Comparison of ENCODE assay signal across 32 cellular contexts in the genomic region with DNA sequence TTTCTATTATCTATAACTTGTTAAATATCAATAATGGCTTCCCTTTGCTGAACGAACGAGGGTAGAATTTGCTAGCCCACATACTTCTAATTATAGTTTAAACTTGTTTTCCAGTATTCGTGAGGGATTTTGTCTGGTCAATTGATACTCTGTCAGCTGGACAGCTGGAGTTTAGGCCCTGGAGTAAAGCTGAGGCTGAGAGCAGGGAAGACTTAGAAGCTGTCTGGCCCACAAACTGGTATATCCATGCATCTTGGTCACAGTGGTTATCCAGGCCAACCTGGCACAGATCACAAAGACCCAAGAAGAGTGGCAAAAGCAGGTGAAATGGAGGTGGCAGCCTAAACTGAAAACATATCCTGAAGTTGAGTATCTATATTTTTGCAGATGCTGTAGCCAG.
"Had no signal": no experiment of that assay in that cellular context is flagged by ENCODE, and none has a peak within 500 bp of the region (broad histone marks: within the 10 kb centered on the region; RNA-seq: fewer than 3 reads in every experiment).

No MANE protein-coding gene starts in this region.

- H3K27me3 ChIP-seq: adrenal gland, body of pancreas had no signal

- ATAC-seq: activated CD4-positive, alpha-beta T cell treated with anti-CD3 and anti-CD28 coated beads for 36 hours; activated CD8-positive, alpha-beta memory T cell treated with anti-CD3 and anti-CD28 coated beads, Interleukin-2, amount 10 ng/mL, durations not matched to agents 7 days and 5 days; activated CD8-positive, alpha-beta T cell treated with anti-CD3 and anti-CD28 coated beads, Interleukin-2, amount 10 ng/mL, durations not matched to agents 7 days and 5 days; activated naive CD8-positive, alpha-beta T cell treated with anti-CD3 and anti-CD28 coated beads, Interleukin-2, amount 50 U/mL, for 24 hours; body of pancreas; T-cell had no signal

- H3K9me3 ChIP-seq: adrenal gland, body of pancreas had no signal

- H3K4me3 Mint-ChIP-seq: activated B cell treated with CpG ODN at 0.5 μM for 24 hours; activated CD4-positive, alpha-beta memory T cell treated with anti-CD3 and anti-CD28 coated beads for 36 hours; activated CD4-positive, alpha-beta T cell treated with anti-CD3 and anti-CD28 coated beads for 36 hours; activated CD4-positive, alpha-beta T cell treated with anti-CD3 and anti-CD28 coated beads, Interleukin-2, amount 10 ng/mL, durations not matched to agents 24 days and 14 days; activated CD8-positive, alpha-beta memory T cell treated with anti-CD3 and anti-CD28 coated beads, Interleukin-2, amount 10 ng/mL, durations not matched to agents 7 days and 5 days; activated CD8-positive, alpha-beta T cell treated with anti-CD3 and anti-CD28 coated beads, Interleukin-2, amount 10 ng/mL, durations not matched to agents 7 days and 5 days; activated naive CD4-positive, alpha-beta T cell treated with anti-CD3 and anti-CD28 coated beads for 36 hours; activated naive CD4-positive, alpha-beta T cell treated with anti-CD3 and anti-CD28 coated beads, Interleukin-2, amount 50 U/mL, for 24 hours; activated naive CD8-positive, alpha-beta T cell treated with anti-CD3 and anti-CD28 coated beads for 36 hours; activated naive CD8-positive, alpha-beta T cell treated with anti-CD3 and anti-CD28 coated beads, Interleukin-2, amount 50 U/mL, for 24 hours; activated T-helper 1 cell treated with anti-CD3 and anti-CD28 coated beads, Interleukin-12 subunit alpha, Interleukin-12 subunit beta, Interleukin-2, Interleukin-4 antibody, amounts not matched to agents 30 ng/mL and 10 ng/mL and 1 ng/mL, durations not matched to agents 14 hours and 24 hours and 36 hours; T-cell; T-helper 1 cell treated with Interleukin-12 subunit alpha and Interleukin-12 subunit beta and Interleukin-4 antibody, amounts not matched to agents 30 μg/mL and 1 μg/mL, for 36 hours; T-helper 2 cell treated with Interferon-gamma antibody and Interleukin-4, amounts not matched to agents 5 μg/mL and 100 μg/mL, for 36 hours had no signal

- H3K36me3 ChIP-seq: adrenal gland, WERI-Rb-1 had no signal

- H3K27ac ChIP-seq: adrenal gland, body of pancreas, epithelial cell of prostate had no signal

- H3K4me3 ChIP-seq: adrenal gland, body of pancreas had no signal

- DNase-seq: activated B cell treated with CpG ODN at 0.5 μM for 24 hours; activated CD4-positive, alpha-beta memory T cell treated with anti-CD3 and anti-CD28 coated beads for 36 hours; activated CD4-positive, alpha-beta T cell treated with anti-CD3 and anti-CD28 coated beads for 36 hours; activated CD4-positive, alpha-beta T cell treated with anti-CD3 and anti-CD28 coated beads, Interleukin-2, amount 10 ng/mL, durations not matched to agents 24 days and 14 days; activated CD4-positive, CD25-positive, alpha-beta regulatory T cell treated with anti-CD3 and anti-CD28 coated beads, Interleukin-2, amount 50 U/mL, for 72 hours; activated CD8-positive, alpha-beta memory T cell treated with anti-CD3 and anti-CD28 coated beads, Interleukin-2, amount 10 ng/mL, durations not matched to agents 7 days and 5 days; activated CD8-positive, alpha-beta memory T cell treated with anti-CD3 and anti-CD28 coated beads, Interleukin-2, amount 50 U/mL, for 4 hours; activated CD8-positive, alpha-beta T cell treated with anti-CD3 and anti-CD28 coated beads, Interleukin-2, amount 10 ng/mL, durations not matched to agents 7 days and 5 days; activated effector memory CD4-positive, alpha-beta T cell treated with anti-CD3 and anti-CD28 coated beads, Interleukin-2, amount 50 U/mL, for 16 hours; activated naive CD4-positive, alpha-beta T cell treated with anti-CD3 and anti-CD28 coated beads for 36 hours; activated naive CD8-positive, alpha-beta T cell treated with anti-CD3 and anti-CD28 coated beads for 36 hours; activated naive CD8-positive, alpha-beta T cell treated with anti-CD3 and anti-CD28 coated beads, Interleukin-2, amount 50 U/mL, for 24 hours; activated T-cell treated with anti-CD3 and anti-CD28 coated beads, Interleukin-2, amount 50 U/mL, for 1 hour; activated T-cell treated with anti-CD3 and anti-CD28 coated beads, Interleukin-2, amount 50 U/mL, for 48 hours; adrenal gland; amygdala; aorta; body of pancreas; caudate nucleus; cortex of kidney; effector CD8-positive, alpha-beta T cell; foreskin fibroblast; head of caudate nucleus; T-cell; T1000; WERI-Rb-1 had no signal

- H3K27me3 Mint-ChIP-seq: activated B cell treated with CpG ODN at 0.5 μM for 24 hours; activated CD4-positive, alpha-beta memory T cell treated with anti-CD3 and anti-CD28 coated beads for 36 hours; activated CD4-positive, alpha-beta T cell treated with anti-CD3 and anti-CD28 coated beads for 36 hours; activated CD8-positive, alpha-beta memory T cell treated with anti-CD3 and anti-CD28 coated beads, Interleukin-2, amount 10 ng/mL, durations not matched to agents 7 days and 5 days; activated naive CD4-positive, alpha-beta T cell treated with anti-CD3 and anti-CD28 coated beads, Interleukin-2, amount 50 U/mL, for 24 hours; activated naive CD8-positive, alpha-beta T cell treated with anti-CD3 and anti-CD28 coated beads for 36 hours; activated naive CD8-positive, alpha-beta T cell treated with anti-CD3 and anti-CD28 coated beads, Interleukin-2, amount 50 U/mL, for 24 hours; T-cell had no signal

- H3K4me1 ChIP-seq: adrenal gland, body of pancreas had no signal

- H3K27ac Mint-ChIP-seq: activated B cell treated with CpG ODN at 0.5 μM for 24 hours; activated CD4-positive, alpha-beta memory T cell treated with anti-CD3 and anti-CD28 coated beads for 36 hours; activated CD4-positive, alpha-beta T cell treated with anti-CD3 and anti-CD28 coated beads for 36 hours; activated CD4-positive, alpha-beta T cell treated with anti-CD3 and anti-CD28 coated beads, Interleukin-2, amount 10 ng/mL, durations not matched to agents 24 days and 14 days; activated CD8-positive, alpha-beta memory T cell treated with anti-CD3 and anti-CD28 coated beads, Interleukin-2, amount 10 ng/mL, durations not matched to agents 7 days and 5 days; activated CD8-positive, alpha-beta T cell treated with anti-CD3 and anti-CD28 coated beads, Interleukin-2, amount 10 ng/mL, durations not matched to agents 7 days and 5 days; activated naive CD4-positive, alpha-beta T cell treated with anti-CD3 and anti-CD28 coated beads for 36 hours; activated naive CD4-positive, alpha-beta T cell treated with anti-CD3 and anti-CD28 coated beads, Interleukin-2, amount 50 U/mL, for 24 hours; activated naive CD8-positive, alpha-beta T cell treated with anti-CD3 and anti-CD28 coated beads for 36 hours; activated naive CD8-positive, alpha-beta T cell treated with anti-CD3 and anti-CD28 coated beads, Interleukin-2, amount 50 U/mL, for 24 hours; activated T-helper 1 cell treated with anti-CD3 and anti-CD28 coated beads, Interleukin-12 subunit alpha, Interleukin-12 subunit beta, Interleukin-2, Interleukin-4 antibody, amounts not matched to agents 30 ng/mL and 10 ng/mL and 1 ng/mL, durations not matched to agents 14 hours and 24 hours and 36 hours; activated T-helper 2 cell treated with anti-CD3 and anti-CD28 coated beads, Interferon-gamma antibody, Interleukin-2, Interleukin-4, amounts not matched to agents 10 μg/mL and 5 μg/mL and 100 μg/mL, durations not matched to agents 14 hours and 24 hours and 36 hours; T-cell; T-helper 1 cell treated with Interleukin-12 subunit alpha and Interleukin-12 subunit beta and Interleukin-4 antibody, amounts not matched to agents 30 μg/mL and 1 μg/mL, for 36 hours; T-helper 2 cell treated with Interferon-gamma antibody and Interleukin-4, amounts not matched to agents 5 μg/mL and 100 μg/mL, for 36 hours had no signal
